18 cellular contexts compared by ENCODE assay signal in genomic region chr7:18771834-18772566, GRCh38.
DNase-seq lines count a peak whose midpoint lies in the region; FAIRE-seq and TF ChIP-seq lines count a peak whose summit lies in the region.
"Had no signal": no experiment of that assay in that cellular context is flagged by ENCODE, and none has a peak within 500 bp of the region (broad histone marks: within the 10 kb centered on the region; RNA-seq: fewer than 3 reads in every experiment).

No MANE protein-coding gene starts in this region.

- DNase-seq in COR-L47 (lab: John Stamatoyannopoulos, UW) (peak; percentile 2), NCI-H2171 treated with DMSO at 0.1 percent for 48 hours (lab: John Stamatoyannopoulos, UW) (peak; percentile 18), bronchial epithelial cell (ENCODE audit: low read depth) (peak; percentile 65), glutamatergic neuron (no peak), esophagus squamous epithelium (lab: John Stamatoyannopoulos, UW) (no peak), DMS 273 (lab: John Stamatoyannopoulos, UW; ENCODE audit: unreplicated experiment) (no peak)
- no peak for DNase-seq in stimulated activated CD4-positive, alpha-beta T cell treated with anti-CD3 and anti-CD28 coated beads, Interleukin-2, amount 100 ng/mL, for 24 hours
- DNase-seq: CD4-positive, CD25-positive, alpha-beta regulatory T cell; DMS79 treated with DMSO at 0.1 percent for 48 hours; NCI-H1436; NCI-H2029; NCI-H2227 treated with DMSO at 0.1 percent for 48 hours; NCI-H524; Right ventricle myocardium superior had no signal

- H3K9me3 ChIP-seq in esophagus squamous epithelium, result no peaks in the 10 kb centered on the region

- H3K27me3 ChIP-seq in bronchial epithelial cell (ENCODE audit: control insufficient read depth, insufficient read depth, low read length) (no peaks in the 10 kb centered on the region), esophagus squamous epithelium (no peaks in the 10 kb centered on the region)

- H3K4me1 ChIP-seq in esophagus squamous epithelium, result peaks cover 0 to 14% (median 0%) of the 10 kb centered on the region in 3 donors

- no peak for FAIRE-seq in bronchial epithelial cell (lab: Jason Lieb, UNC)
- FAIRE-seq: H1, K562, RCC 7860 had no signal

- peak overlapping the region; percentile 43 for H3K27ac Mint-ChIP-seq in glutamatergic neuron (ENCODE audit: unreplicated experiment)
- H3K27ac Mint-ChIP-seq: B cell; CD4-positive, CD25-positive, alpha-beta regulatory T cell had no signal

- H3K4me3 ChIP-seq in bronchial epithelial cell (ENCODE audit: low read depth, low read length) (no peak overlapping the region), esophagus squamous epithelium (no peak overlapping the region)
- H3K4me3 ChIP-seq: K562 had no signal

- intact Hi-C loops in esophagus squamous epithelium (cut with DNase I), result no loop called here

- no peak overlapping the region for H3K27ac ChIP-seq in esophagus squamous epithelium

- H3K27me3 Mint-ChIP-seq in glutamatergic neuron (ENCODE audit: unreplicated experiment), result no peaks in the 10 kb centered on the region
- H3K27me3 Mint-ChIP-seq: B cell; CD4-positive, CD25-positive, alpha-beta regulatory T cell had no signal

- TF ChIP-seq CTCF in bronchial epithelial cell (IDR thresholded peaks at IDR 0.05; ENCODE audit: insufficient read depth, low read length, severe bottlenecking) (no peak), glutamatergic neuron (IDR thresholded peaks at IDR 0.05; ENCODE audit: partially characterized antibody, unreplicated experiment) (no peak), esophagus squamous epithelium (IDR thresholded peaks at IDR 0.05) (no peak)

- H3K9me3 Mint-ChIP-seq in glutamatergic neuron (ENCODE audit: unreplicated experiment), result no peaks in the 10 kb centered on the region

- H3K4me1 Mint-ChIP-seq in glutamatergic neuron (ENCODE audit: low read depth, unreplicated experiment), result peaks cover 12% of the 10 kb centered on the region
- H3K4me1 Mint-ChIP-seq: B cell; CD4-positive, CD25-positive, alpha-beta regulatory T cell had no signal

- H3K36me3 Mint-ChIP-seq in glutamatergic neuron (ENCODE audit: unreplicated experiment), result no peaks in the 10 kb centered on the region
- H3K36me3 Mint-ChIP-seq: CD4-positive, CD25-positive, alpha-beta regulatory T cell had no signal

- H3K4me3 Mint-ChIP-seq in glutamatergic neuron (ENCODE audit: unreplicated experiment), result no peak overlapping the region
- H3K4me3 Mint-ChIP-seq: B cell; CD4-positive, CD25-positive, alpha-beta regulatory T cell had no signal

- TF ChIP-seq POLR2A in esophagus squamous epithelium (IDR thresholded peaks at IDR 0.05), result no peak

- no peaks in the 10 kb centered on the region for H3K36me3 ChIP-seq in bronchial epithelial cell (ENCODE audit: control insufficient read depth, insufficient read depth, low read length)
- H3K36me3 ChIP-seq in esophagus squamous epithelium, result no peaks in the 10 kb centered on the region

- WGBS in esophagus squamous epithelium, 2 donors, result 34 to 43% methylated on average over 2 of the region's 2 CpGs

Comparison
In these comparisons a context has a peak if more than half of its experiments do, and no peak if none do; other contexts are left out.
1. DNase-seq: peak in COR-L47 (single experiment), NCI-H2171 treated with DMSO at 0.1 percent for 48 hours (single experiment) and bronchial epithelial cell (single experiment); none in glutamatergic neuron (single experiment), esophagus squamous epithelium (single experiment), DMS 273 (single experiment) and stimulated activated CD4-positive, alpha-beta T cell treated with anti-CD3 and anti-CD28 coated beads, Interleukin-2, amount 100 ng/mL, for 24 hours (0 of 2).